In the genomic region with DNA sequence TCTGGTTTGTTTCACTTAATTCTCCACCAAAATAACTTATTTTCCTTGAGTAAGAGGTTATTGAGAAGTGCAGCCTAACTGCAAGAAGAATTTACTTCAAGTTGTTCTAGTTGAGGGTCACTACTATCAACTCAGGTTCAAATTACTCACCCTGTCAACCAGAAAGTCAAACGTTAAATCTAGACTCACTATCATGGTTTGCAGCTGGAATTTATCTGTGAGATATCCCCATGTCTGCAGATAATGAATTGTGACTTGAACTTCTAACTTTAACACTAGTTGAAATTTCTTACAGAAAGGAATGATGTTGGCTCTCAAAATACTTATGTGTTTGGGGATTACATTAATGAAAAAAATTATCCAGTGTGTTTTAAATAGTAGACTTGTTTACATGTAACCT, we compare ENCODE assay signal across 23 cellular contexts.
A peak's percentile ranks its signal among the peaks of the same experiment; 100 is the strongest.
DNase-seq lines count a peak whose midpoint lies in the region; ATAC-seq and TF ChIP-seq lines count a peak whose summit lies in the region.
"Had no signal": no experiment of that assay in that cellular context is flagged by ENCODE, and none has a peak within 500 bp of the region (broad histone marks: within the 10 kb centered on the region; RNA-seq: fewer than 3 reads in every experiment).

No MANE protein-coding gene starts in this region.

- peak overlapping the region; percentile 24 for H3K27ac ChIP-seq in cardiac muscle cell
- H3K27ac ChIP-seq in right cardiac atrium (ENCODE audit: low read length), result no peak overlapping the region
- no peak overlapping the region for H3K27ac ChIP-seq in brain microvascular endothelial cell
- H3K27ac ChIP-seq: A549; BLaER1 treated with 17β-estradiol and CSF1 and Interleukin-3, amounts not matched to agents 10 nM and 100 nM had no signal

- H3K4me1 ChIP-seq in cardiac muscle cell (ENCODE audit: low read depth), result peaks cover 15% of the 10 kb centered on the region
- no peaks in the 10 kb centered on the region for H3K4me1 ChIP-seq in right cardiac atrium (ENCODE audit: control insufficient read depth, insufficient read depth, low read length)
- H3K4me1 ChIP-seq: A549; BE2C; BLaER1 treated with 17β-estradiol and CSF1 and Interleukin-3, amounts not matched to agents 10 nM and 100 nM had no signal

- WGBS in right cardiac atrium, result 19% methylated on average over 1 of the region's 1 CpG

- intact Hi-C loops in right cardiac atrium (cut with DNase I), result no loop called here

- H3K9me3 ChIP-seq in cardiac muscle cell (ENCODE audit: low read depth) (no peaks in the 10 kb centered on the region), right cardiac atrium (ENCODE audit: control insufficient read depth, low read length) (no peaks in the 10 kb centered on the region)
- H3K9me3 ChIP-seq: A549; BE2C; BLaER1 treated with 17β-estradiol and CSF1 and Interleukin-3, amounts not matched to agents 10 nM and 100 nM had no signal

- H3K36me3 ChIP-seq in cardiac muscle cell (no peaks in the 10 kb centered on the region), brain microvascular endothelial cell (replicated peaks) (no peaks in the 10 kb centered on the region)
- H3K36me3 ChIP-seq: BE2C; BLaER1 treated with 17β-estradiol and CSF1 and Interleukin-3, amounts not matched to agents 10 nM and 100 nM had no signal

- H3K4me3 ChIP-seq in cardiac muscle cell (no peak overlapping the region), right cardiac atrium (ENCODE audit: low read length) (no peak overlapping the region), brain microvascular endothelial cell (ENCODE audit: low read depth, low read length) (no peak overlapping the region)
- H3K4me3 ChIP-seq: A549; BLaER1 treated with 17β-estradiol and CSF1 and Interleukin-3, amounts not matched to agents 10 nM and 100 nM; GM12878; GM23338 had no signal

- TF ChIP-seq CTCF in cardiac muscle cell (IDR thresholded peaks at IDR 0.05; ENCODE audit: low read depth, low read length) (no peak), brain microvascular endothelial cell (IDR thresholded peaks at IDR 0.05; ENCODE audit: low read depth, low read length, missing control alignments) (no peak)

- in situ Hi-C loops in brain microvascular endothelial cell (cut with HindIII; ENCODE audit: low pct_ligation_motif_present, low sequenced_read_pairs), result no loop called here

- H3K27me3 ChIP-seq in cardiac muscle cell, result no peaks in the 10 kb centered on the region
- H3K27me3 ChIP-seq in right cardiac atrium (ENCODE audit: control insufficient read depth, insufficient read depth), result no peaks in the 10 kb centered on the region
- no peaks in the 10 kb centered on the region for H3K27me3 ChIP-seq in brain microvascular endothelial cell (replicated peaks)
- H3K27me3 ChIP-seq: BE2C; BLaER1 treated with 17β-estradiol and CSF1 and Interleukin-3, amounts not matched to agents 10 nM and 100 nM had no signal

- ATAC-seq in right cardiac atrium (no peak), GM21526 (IDR thresholded peaks at IDR 0.05; ENCODE audit: low FRiP score, unreplicated experiment) (no peak)
- ATAC-seq: A549, GM12878, GM23338, HCT116 had no signal

- no peak for DNase-seq in cardiac muscle cell (ENCODE audit: low read depth in 1 of 2, low spot score in 1 of 2)
- DNase-seq in right cardiac atrium, result no peak
- peak; percentile 1 for DNase-seq in brain microvascular endothelial cell
- peak; percentile 31 for DNase-seq in left kidney (ENCODE audit: low read depth, low spot score)
- DNase-seq in NCI-H524 (lab: John Stamatoyannopoulos, UW), result no peak
- DNase-seq in medulla oblongata (ENCODE audit: extremely low spot score), result no peak
- DNase-seq: 8988T; ACHN; AML-193; BE2C; CD4-positive, alpha-beta T cell; CD8-positive, alpha-beta memory T cell; DMS 273 treated with DMSO at 0.1 percent for 48 hours; DMS79; EL; GDM1; H9 had no signal

Comparison
In these comparisons a context has a peak if more than half of its experiments do, and no peak if none do; other contexts are left out.
1. DNase-seq: peak in brain microvascular endothelial cell (single experiment) and left kidney (single experiment); none in cardiac muscle cell (0 of 2), right cardiac atrium (0 of 3), NCI-H524 (0 of 2) and medulla oblongata (single experiment).